8 cellular contexts compared by ENCODE assay signal in the genomic region with DNA sequence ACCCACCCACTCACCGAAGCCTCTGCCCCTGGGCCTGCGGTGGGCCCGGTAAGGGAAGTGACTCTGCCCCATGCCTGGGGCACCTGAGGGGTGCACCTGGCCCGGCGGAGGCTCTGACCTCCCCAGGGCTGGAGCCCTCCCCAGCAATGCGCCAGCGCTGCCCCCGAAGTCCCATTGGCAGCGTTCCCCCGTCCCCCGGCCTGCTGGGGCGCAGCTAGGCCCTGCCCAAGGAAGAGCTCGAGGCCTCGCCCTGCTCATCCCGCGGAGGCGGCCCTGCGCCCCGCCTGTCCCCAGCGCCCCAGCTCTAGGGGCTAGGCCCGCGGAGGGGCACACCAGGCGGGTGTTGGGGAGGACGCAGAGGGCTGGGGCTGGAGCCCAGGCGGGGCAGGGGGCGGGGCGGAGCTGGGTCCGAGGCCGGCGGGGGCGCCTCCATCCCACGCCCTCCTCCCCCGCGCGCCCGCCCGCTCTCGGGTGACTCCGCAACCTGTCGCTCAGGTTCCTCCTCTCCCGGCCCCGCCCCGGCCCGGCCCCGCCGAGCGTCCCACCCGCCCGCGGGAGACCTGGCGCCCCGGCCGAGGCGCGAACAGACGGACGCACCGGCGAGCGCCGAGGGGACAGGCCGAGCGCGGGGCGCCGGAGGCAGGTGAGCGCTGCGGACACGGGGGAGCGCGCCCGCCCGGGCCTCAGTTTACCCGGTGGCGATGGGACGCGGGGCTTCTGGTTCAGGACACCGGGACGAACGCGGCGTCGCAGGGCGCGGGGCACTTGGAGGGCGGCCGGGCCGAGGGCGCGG. TPM values are rescaled to one million over a fixed set of nuclear protein-coding genes. Genes with fewer than 3 reads are reported as not detected.
A peak's percentile ranks its signal among the peaks of the same experiment; 100 is the strongest.
DNase-seq lines count a peak whose midpoint lies in the region; ATAC-seq, FAIRE-seq and TF ChIP-seq lines count a peak whose summit lies in the region.
"Had no signal": no experiment of that assay in that cellular context is flagged by ENCODE, and none has a peak within 500 bp of the region (broad histone marks: within the 10 kb centered on the region; RNA-seq: fewer than 3 reads in every experiment).

Gene EPS8L2 (plus strand): TSS at position 586 of the 793 bp plus-strand sequence. CDS start 3,177 bp downstream, outside the sequence.

- H3K4me1 Mint-ChIP-seq in activated T-helper 2 cell treated with anti-CD3 and anti-CD28 coated beads, Interferon-gamma antibody, Interleukin-2, Interleukin-4, amounts not matched to agents 10 μg/mL and 5 μg/mL and 100 μg/mL, durations not matched to agents 14 hours and 24 hours and 36 hours (ENCODE audit: low read depth) = peaks cover 3% of the 10 kb centered on the region
- H3K4me1 Mint-ChIP-seq in natural killer cell treated with Interleukin-12 subunit alpha and Interleukin-12 subunit beta and Interleukin-15 and Interleukin-18, amount 100 ng/mL, for 72 hours (ENCODE audit: low read depth in 2 of 2) = peaks cover 0 to 6% of the 10 kb centered on the region in 2 donors

- H3K36me3 ChIP-seq in HEK293 (ENCODE audit: control insufficient read depth in 2 of 2, insufficient read depth in 1 of 2, low read length in 2 of 2) = peaks cover 0 to 36% of the 10 kb centered on the region in 2 experiments; a peak in 1 of 3 replicates
- no peaks in the 10 kb centered on the region for H3K36me3 ChIP-seq in small intestine (ENCODE audit: control insufficient read depth in 2 of 2, insufficient read depth in 2 of 2, low read length in 2 of 2)

- TF ChIP-seq CTCF in HEK293 (tag by site-specific recombination; IDR thresholded peaks at IDR 0.05) = no peak

- H3K9me3 Mint-ChIP-seq in activated T-helper 2 cell treated with anti-CD3 and anti-CD28 coated beads, Interferon-gamma antibody, Interleukin-2, Interleukin-4, amounts not matched to agents 10 μg/mL and 5 μg/mL and 100 μg/mL, durations not matched to agents 14 hours and 24 hours and 36 hours = no peaks in the 10 kb centered on the region
- no peaks in the 10 kb centered on the region for H3K9me3 Mint-ChIP-seq in natural killer cell treated with Interleukin-12 subunit alpha and Interleukin-12 subunit beta and Interleukin-15 and Interleukin-18, amount 100 ng/mL, for 72 hours
- H3K9me3 Mint-ChIP-seq: T-helper 1 cell treated with Interleukin-12 subunit alpha and Interleukin-12 subunit beta and Interleukin-4 antibody, amounts not matched to agents 30 μg/mL and 1 μg/mL, for 36 hours had no signal

- ATAC-seq in GM21515 (IDR thresholded peaks at IDR 0.05; ENCODE audit: unreplicated experiment) = no peak
- ATAC-seq in natural killer cell treated with Interleukin-12 subunit alpha and Interleukin-12 subunit beta and Interleukin-15 and Interleukin-18, amount 100 ng/mL, for 72 hours = no peak

- no peak for DNase-seq in activated T-helper 2 cell treated with anti-CD3 and anti-CD28 coated beads, Interferon-gamma antibody, Interleukin-2, Interleukin-4, amounts not matched to agents 10 μg/mL and 5 μg/mL and 100 μg/mL, durations not matched to agents 14 hours and 24 hours and 36 hours (ENCODE audit: low spot score)
- DNase-seq in small intestine (peak; percentile 84), NCI-H2107 treated with DMSO at 0.1 percent for 48 hours (lab: John Stamatoyannopoulos, UW; ENCODE audit: unreplicated experiment) (no peak)
- DNase-seq in natural killer cell treated with Interleukin-12 subunit alpha and Interleukin-12 subunit beta and Interleukin-15 and Interleukin-18, amount 100 ng/mL, for 72 hours (ENCODE audit: low spot score) = no peak

- WGBS in small intestine, 3 donors = 4 to 12% (median 7%) methylated on average over 32 to 90 of the region's 90 CpGs

- intact Hi-C loops in activated T-helper 2 cell treated with anti-CD3 and anti-CD28 coated beads, Interferon-gamma antibody, Interleukin-2, Interleukin-4, amounts not matched to agents 10 μg/mL and 5 μg/mL and 100 μg/mL, durations not matched to agents 14 hours and 24 hours and 36 hours (cut with micrococcal nuclease) = no loop called here

- no peaks in the 10 kb centered on the region for H3K4me1 ChIP-seq in HEK293 (ENCODE audit: control insufficient read depth, insufficient read depth, low read length)
- H3K4me1 ChIP-seq in small intestine (ENCODE audit: control insufficient read depth in 2 of 2, insufficient read depth in 1 of 2, low read depth in 1 of 2, low read length in 1 of 2) = no peaks in the 10 kb centered on the region

- H3K9me3 ChIP-seq in HEK293 (ENCODE audit: control insufficient read depth, insufficient read depth, low read depth, low read length) = no peaks in the 10 kb centered on the region
- H3K9me3 ChIP-seq in small intestine (ENCODE audit: control insufficient read depth, low read depth) = no peaks in the 10 kb centered on the region

- FAIRE-seq in small intestine (lab: Jason Lieb, UNC) = no peak

- CTCF ChIA-PET in HEK293 (lab: Yijun Ruan, JAX) = interaction anchor here (0.6 to 2.2 kb wide), 2 partner anchors 17 to 184 kb away, joined by 3 to 6 read pairs; no protein-coding TSS in a partner anchor

- POLR2A ChIA-PET in HEK293 (lab: Yijun Ruan, JAX) = interaction anchor here (1.5 to 2.4 kb wide), 2 partner anchors 10 kb away, joined by 18 to 19 read pairs; partner anchors contain the start of genes DEAF1 and TMEM80

- H3K27me3 Mint-ChIP-seq in activated T-helper 2 cell treated with anti-CD3 and anti-CD28 coated beads, Interferon-gamma antibody, Interleukin-2, Interleukin-4, amounts not matched to agents 10 μg/mL and 5 μg/mL and 100 μg/mL, durations not matched to agents 14 hours and 24 hours and 36 hours (ENCODE audit: low read depth) = peaks cover 14% of the 10 kb centered on the region
- H3K27me3 Mint-ChIP-seq in natural killer cell treated with Interleukin-12 subunit alpha and Interleukin-12 subunit beta and Interleukin-15 and Interleukin-18, amount 100 ng/mL, for 72 hours = no peaks in the 10 kb centered on the region

- no peaks in the 10 kb centered on the region for H3K36me3 Mint-ChIP-seq in activated T-helper 2 cell treated with anti-CD3 and anti-CD28 coated beads, Interferon-gamma antibody, Interleukin-2, Interleukin-4, amounts not matched to agents 10 μg/mL and 5 μg/mL and 100 μg/mL, durations not matched to agents 14 hours and 24 hours and 36 hours (ENCODE audit: low read depth)
- H3K36me3 Mint-ChIP-seq in natural killer cell treated with Interleukin-12 subunit alpha and Interleukin-12 subunit beta and Interleukin-15 and Interleukin-18, amount 100 ng/mL, for 72 hours = no peaks in the 10 kb centered on the region

- H3K4me3 Mint-ChIP-seq in activated T-helper 2 cell treated with anti-CD3 and anti-CD28 coated beads, Interferon-gamma antibody, Interleukin-2, Interleukin-4, amounts not matched to agents 10 μg/mL and 5 μg/mL and 100 μg/mL, durations not matched to agents 14 hours and 24 hours and 36 hours (ENCODE audit: low read depth) = no peak within 1 kb of the TSS
- no peak within 1 kb of the TSS for H3K4me3 Mint-ChIP-seq in natural killer cell treated with Interleukin-12 subunit alpha and Interleukin-12 subunit beta and Interleukin-15 and Interleukin-18, amount 100 ng/mL, for 72 hours
- H3K4me3 Mint-ChIP-seq: T-helper 1 cell treated with Interleukin-12 subunit alpha and Interleukin-12 subunit beta and Interleukin-4 antibody, amounts not matched to agents 30 μg/mL and 1 μg/mL, for 36 hours had no signal

- H3K27me3 ChIP-seq in small intestine (ENCODE audit: control insufficient read depth in 2 of 2, insufficient read depth in 2 of 2, low read length in 2 of 2) = peaks cover 0 to 6% of the 10 kb centered on the region in 2 donors

- no peak within 1 kb of the TSS for H3K27ac Mint-ChIP-seq in activated T-helper 2 cell treated with anti-CD3 and anti-CD28 coated beads, Interferon-gamma antibody, Interleukin-2, Interleukin-4, amounts not matched to agents 10 μg/mL and 5 μg/mL and 100 μg/mL, durations not matched to agents 14 hours and 24 hours and 36 hours
- H3K27ac Mint-ChIP-seq in natural killer cell treated with Interleukin-12 subunit alpha and Interleukin-12 subunit beta and Interleukin-15 and Interleukin-18, amount 100 ng/mL, for 72 hours = no peak within 1 kb of the TSS
- H3K27ac Mint-ChIP-seq: T-helper 1 cell treated with Interleukin-12 subunit alpha and Interleukin-12 subunit beta and Interleukin-4 antibody, amounts not matched to agents 30 μg/mL and 1 μg/mL, for 36 hours had no signal

- peak within 1 kb of the TSS; percentile 40; the same call in 1 of the 2 replicates for H3K27ac ChIP-seq in HEK293 (ENCODE audit: extremely low read depth, low read depth, low read length)
- peak within 1 kb of the TSS; percentile 92 to 98 for H3K27ac ChIP-seq in small intestine (ENCODE audit: low read depth in 1 of 2, low read length in 1 of 2)

- H3K4me3 ChIP-seq in HEK293 (ENCODE audit: low read depth, low read length) (peak within 1 kb of the TSS; percentile 79), iPS-11a (ENCODE audit: low read depth, low read length) (peak within 1 kb of the TSS; percentile 57), small intestine (ENCODE audit: low read depth in 1 of 2, low read length in 2 of 2) (peak within 1 kb of the TSS; percentile 69 to 76)

TF ChIP-seq in HEK293, 187 proteins besides CTCF, POLR2A, EP300 and RAD21 (continues in another document):
- TF ChIP-seq PBX3 (CRISPR knock-in tag; IDR thresholded peaks at IDR 0.05) (peak; percentile 31; the same call in 1 of the 2 replicates), ZNF175 (tag by site-specific recombination; IDR thresholded peaks at IDR 0.05) (no peak), ZNF416 (tag by site-specific recombination; IDR thresholded peaks at IDR 0.05) (no peak)

RNA-seq across cellular contexts. Expression of gene EPS8L2, which starts in this region (rescaled TPM):
- 17.8 and 24.6 TPM in 2 replicates for total RNA-seq in activated T-helper 2 cell treated with anti-CD3 and anti-CD28 coated beads, Interferon-gamma antibody, Interleukin-2, Interleukin-4, amounts not matched to agents 10 μg/mL and 5 μg/mL and 100 μg/mL, durations not matched to agents 14 hours and 24 hours and 36 hours
- 1,000 to 10,000 TPM in 2 of 3 donors, 10 to 100 TPM in 1; 90.2 to 1,255 (median 1,014) TPM for polyA plus RNA-seq in small intestine
- 10 to 100 TPM in 1 of 2 donors, 1 to 10 TPM in 1; 2.9 to 13.0 TPM for total RNA-seq in natural killer cell treated with Interleukin-12 subunit alpha and Interleukin-12 subunit beta and Interleukin-15 and Interleukin-18, amount 100 ng/mL, for 72 hours
